In genomic region chr19:1069009-1069779, GRCh38 we compare ENCODE assay signal across 8 cellular contexts. TPM values are rescaled to one million over a fixed set of nuclear protein-coding genes. Genes with fewer than 3 reads are reported as not detected.
DNase-seq lines count a peak whose midpoint lies in the region; ATAC-seq, FAIRE-seq and TF ChIP-seq lines count a peak whose summit lies in the region.

No MANE protein-coding gene starts in this region.

- no peak for TF ChIP-seq POLR2A in GM12891 (IDR thresholded peaks at IDR 0.05; ENCODE audit: low read depth, low read length)

- H3K4me3 Mint-ChIP-seq in brain: peak overlapping the region in 4 of 5 experiments; percentile 16 to 46 (median 33)

- FAIRE-seq in GM12891 (lab: Jason Lieb, UNC): no peak

- peak overlapping the region in 1 of 5 experiments; percentile 22 for H3K27ac Mint-ChIP-seq in brain

- DNase-seq in GM12891 (ENCODE audit: insufficient read length, low spot score): no peak
- DNase-seq in SKM-1 treated with dmso at 0.1 percent for 144 hours (lab: John Stamatoyannopoulos, UW; ENCODE audit: unreplicated experiment): peak; percentile 93
- peak; percentile 72 for DNase-seq in mucosa of gallbladder (ENCODE audit: low spot score)
- DNase-seq in DMS 273 (lab: John Stamatoyannopoulos, UW; ENCODE audit: unreplicated experiment): no peak
- no peak for DNase-seq in NCI-H146 (lab: John Stamatoyannopoulos, UW)

- H3K36me3 Mint-ChIP-seq in brain: no peaks in the 10 kb centered on the region

- ATAC-seq in HG03045 (IDR thresholded peaks at IDR 0.05; ENCODE audit: unreplicated experiment): no peak
- ATAC-seq in HG03280 (IDR thresholded peaks at IDR 0.05; ENCODE audit: unreplicated experiment): no peak

- no peak for TF ChIP-seq CTCF in brain (conservative IDR thresholded peaks at IDR 0.05)

- peaks cover 0 to 3% (median 0%) of the 10 kb centered on the region in 5 experiments for H3K9me3 Mint-ChIP-seq in brain

- H3K4me1 Mint-ChIP-seq in brain: peaks cover 6% of the 10 kb centered on the region

- H3K27me3 Mint-ChIP-seq in brain: peaks cover 63% of the 10 kb centered on the region

TF ChIP-seq in GM12891, 5 proteins besides CTCF, POLR2A, EP300 and RAD21:
- TF ChIP-seq POLR2AphosphoS5 (IDR thresholded peaks at IDR 0.05; ENCODE audit: low read depth, low read length): 0 out of 2 replicates have a peak, but pooled peaks have one; percentile 24
- TF ChIP-seq TAF1 (IDR thresholded peaks at IDR 0.05; ENCODE audit: low read depth, low read length): 0 out of 2 replicates have a peak, but pooled peaks have one; percentile 29
- peak; percentile 60; the same call in 1 of the 2 replicates for TF ChIP-seq POU2F2 (IDR thresholded peaks at IDR 0.05; ENCODE audit: low read depth, low read length)
- TF ChIP-seq PAX5 (IDR thresholded peaks at IDR 0.05; ENCODE audit: insufficient read depth, low read length, severe bottlenecking): no peak
- peak; percentile 84 for TF ChIP-seq SPI1 (IDR thresholded peaks at IDR 0.05; ENCODE audit: low read depth, low read length)

RNA-seq across cellular contexts. Expression of gene ARHGAP45, which starts 2.2 kb away (rescaled TPM):
- 71.9 TPM for polyA plus RNA-seq in GM12891 (2012; ENCODE audit: low read depth, missing spikeins)
- 3.8 TPM for polyA plus RNA-seq in brain (ENCODE audit: insufficient read depth, low read depth, low replicate concordance)
- 42.4 TPM for total RNA-seq in mucosa of gallbladder

RNA-seq across cellular contexts. Expression of gene POLR2E, which starts 26.0 kb away (rescaled TPM):
- 196 TPM for polyA plus RNA-seq in GM12891 (2012; ENCODE audit: low read depth, missing spikeins)
- polyA plus RNA-seq in brain (ENCODE audit: insufficient read depth, low read depth, low replicate concordance): 401 TPM
- 137 TPM for total RNA-seq in mucosa of gallbladder

RNA-seq across cellular contexts. Expression of gene ABCA7, which starts 29.3 kb away (rescaled TPM):
- 13.2 TPM for polyA plus RNA-seq in GM12891 (2012; ENCODE audit: low read depth, missing spikeins)
- polyA plus RNA-seq in brain (ENCODE audit: insufficient read depth, low read depth, low replicate concordance): 4.7 TPM
- total RNA-seq in mucosa of gallbladder: 49.0 TPM

RNA-seq across cellular contexts. Expression of gene GPX4, which starts 34.6 kb away (rescaled TPM):
- polyA plus RNA-seq in GM12891 (2012; ENCODE audit: low read depth, missing spikeins): 472 TPM
- polyA plus RNA-seq in brain (ENCODE audit: insufficient read depth, low read depth, low replicate concordance): 1,257 TPM
- 294 TPM for total RNA-seq in mucosa of gallbladder

RNA-seq across cellular contexts. Expression of gene CNN2, which starts 42.8 kb away (rescaled TPM):
- 101 TPM for polyA plus RNA-seq in GM12891 (2012; ENCODE audit: low read depth, missing spikeins)
- polyA plus RNA-seq in brain (ENCODE audit: insufficient read depth, low read depth, low replicate concordance): 6.3 TPM
- 104 TPM for total RNA-seq in mucosa of gallbladder

Comparison
In these comparisons a context has a peak if more than half of its experiments do, and no peak if none do; other contexts are left out.
1. DNase-seq: peak in SKM-1 treated with dmso at 0.1 percent for 144 hours (single experiment) and mucosa of gallbladder (single experiment); none in GM12891 (single experiment), DMS 273 (single experiment) and NCI-H146 (single experiment).